In genomic region chr9:5629312-5630037, GRCh38 we compare ENCODE assay signal across 8 cellular contexts. TPM values are rescaled to one million over a fixed set of nuclear protein-coding genes. Genes with fewer than 3 reads are reported as not detected.
DNase-seq lines count a peak whose midpoint lies in the region; ATAC-seq and TF ChIP-seq lines count a peak whose summit lies in the region.

No MANE protein-coding gene starts in this region.

- H3K36me3 ChIP-seq in A673 (ENCODE audit: insufficient read depth, low read length, poor library complexity, severe bottlenecking), result no peaks in the 10 kb centered on the region
- H3K36me3 ChIP-seq in cardiac muscle cell, result no peaks in the 10 kb centered on the region
- H3K36me3 ChIP-seq in parathyroid adenoma (ENCODE audit: control insufficient read depth, insufficient read depth, low read length), result no peaks in the 10 kb centered on the region

- peak overlapping the region; percentile 96 for H3K27ac Mint-ChIP-seq in activated naive CD8-positive, alpha-beta T cell treated with anti-CD3 and anti-CD28 coated beads for 36 hours

- BruUV-seq in A673 (replicated peaks; lab: Mats Ljungman, UMichigan), result no TSS peak

- H3K27me3 ChIP-seq in A673 (replicated peaks; ENCODE audit: insufficient read depth, low read depth, low read length, poor library complexity) (no peaks in the 10 kb centered on the region), cardiac muscle cell (no peaks in the 10 kb centered on the region), parathyroid adenoma (ENCODE audit: control insufficient read depth, insufficient read depth, low read length) (no peaks in the 10 kb centered on the region)

- H3K4me1 Mint-ChIP-seq in activated naive CD8-positive, alpha-beta T cell treated with anti-CD3 and anti-CD28 coated beads for 36 hours, result peaks cover 53% of the 10 kb centered on the region

- peak; percentile 59 for DNase-seq in A673 (ENCODE audit: low spot score)
- DNase-seq in RPMI7951 (ENCODE audit: low read depth), result peak; percentile 56
- peak; percentile 46 for DNase-seq in activated naive CD8-positive, alpha-beta T cell treated with anti-CD3 and anti-CD28 coated beads for 36 hours
- DNase-seq in cardiac muscle cell (ENCODE audit: low read depth in 1 of 2, low spot score in 1 of 2), result peak; percentile 49 to 53
- no peak for DNase-seq in SHP77 treated with DMSO at 0.1 percent for 48 hours (lab: John Stamatoyannopoulos, UW)

- H3K4me3 Mint-ChIP-seq in activated naive CD8-positive, alpha-beta T cell treated with anti-CD3 and anti-CD28 coated beads for 36 hours, result peak overlapping the region; percentile 99

- peaks cover 22% of the 10 kb centered on the region for H3K36me3 Mint-ChIP-seq in activated naive CD8-positive, alpha-beta T cell treated with anti-CD3 and anti-CD28 coated beads for 36 hours

- peak overlapping the region; percentile 90 for H3K4me2 ChIP-seq in parathyroid adenoma (ENCODE audit: low read length)

- no peak for TF ChIP-seq CTCF in A673 (conservative IDR thresholded peaks at IDR 0.05; ENCODE audit: low read depth, low read length)
- no peak for TF ChIP-seq CTCF in cardiac muscle cell (IDR thresholded peaks at IDR 0.05; ENCODE audit: low read depth, low read length)
- TF ChIP-seq CTCF in parathyroid adenoma (IDR thresholded peaks at IDR 0.05), result no peak

- peak overlapping the region; percentile 68 for H2AFZ ChIP-seq in parathyroid adenoma

- intact Hi-C loops in A673 (cut with micrococcal nuclease; ENCODE audit: unreplicated experiment), result loop anchor here (5.0 kb wide), 2 partner anchors 203 to 378 kb away; partner anchors contain the start of gene ERMP1

- H3K9ac ChIP-seq in parathyroid adenoma, result no peak overlapping the region

- H3K4me3 ChIP-seq in A673 (ENCODE audit: low read depth, low read length, poor library complexity, severe bottlenecking) (peak overlapping the region; percentile 98), cardiac muscle cell (peak overlapping the region; percentile 80), parathyroid adenoma (ENCODE audit: low read depth, low read length) (peak overlapping the region; percentile 92)

- peaks cover 4% of the 10 kb centered on the region for H3K79me2 ChIP-seq in parathyroid adenoma

- CTCF ChIA-PET in A673 (lab: Charles Lee), result no interaction called here

- H3K9me3 ChIP-seq in A673 (ENCODE audit: low read depth, low read length, poor library complexity, severe bottlenecking) (no peaks in the 10 kb centered on the region), cardiac muscle cell (ENCODE audit: low read depth) (no peaks in the 10 kb centered on the region), parathyroid adenoma (ENCODE audit: control insufficient read depth, low read length) (no peaks in the 10 kb centered on the region)

- H3K9me3 Mint-ChIP-seq in activated naive CD8-positive, alpha-beta T cell treated with anti-CD3 and anti-CD28 coated beads for 36 hours, result peaks cover 2% of the 10 kb centered on the region

- H3K27ac ChIP-seq in A673 (ENCODE audit: low read depth, low read length, poor library complexity, severe bottlenecking), result peak overlapping the region; percentile 94
- peak overlapping the region; percentile 88 for H3K27ac ChIP-seq in cardiac muscle cell
- peak overlapping the region; percentile 63 for H3K27ac ChIP-seq in parathyroid adenoma

- no peaks in the 10 kb centered on the region for H3K27me3 Mint-ChIP-seq in activated naive CD8-positive, alpha-beta T cell treated with anti-CD3 and anti-CD28 coated beads for 36 hours

- POLR2A ChIA-PET in A673 (lab: Charles Lee; ENCODE audit: low non-redundant PET), result no interaction called here

- H3K4me1 ChIP-seq in A673 (ENCODE audit: insufficient read depth, low read length, poor library complexity, severe bottlenecking), result peaks cover 28% of the 10 kb centered on the region
- peaks cover 7% of the 10 kb centered on the region for H3K4me1 ChIP-seq in cardiac muscle cell (ENCODE audit: low read depth)
- no peaks in the 10 kb centered on the region for H3K4me1 ChIP-seq in parathyroid adenoma

- peak; percentile 1 for ATAC-seq in GM18520 (IDR thresholded peaks at IDR 0.05; ENCODE audit: unreplicated experiment)
- ATAC-seq in HG03103 (IDR thresholded peaks at IDR 0.05; ENCODE audit: low read depth, unreplicated experiment), result peak; percentile 7

RNA-seq across cellular contexts. Expression of gene RIC1, which starts 0.6 kb away (rescaled TPM):
- total RNA-seq in A673 (2021) (23.3 and 24.7 TPM in 2 replicates), cardiac muscle cell (29.8 and 33.7 TPM in 2 replicates)
- total RNA-seq in RPMI7951 (2014; rRNA removed; shearing (Covaris generic)), result 20.6 and 23.3 TPM in 2 replicates
- 10 to 100 TPM; 15.2 TPM for total RNA-seq in activated naive CD8-positive, alpha-beta T cell treated with anti-CD3 and anti-CD28 coated beads for 36 hours
- 9.7 and 15.2 TPM in 2 replicates for polyA plus RNA-seq in cardiac muscle cell
